20 cellular contexts compared by ENCODE assay signal in the genomic region with DNA sequence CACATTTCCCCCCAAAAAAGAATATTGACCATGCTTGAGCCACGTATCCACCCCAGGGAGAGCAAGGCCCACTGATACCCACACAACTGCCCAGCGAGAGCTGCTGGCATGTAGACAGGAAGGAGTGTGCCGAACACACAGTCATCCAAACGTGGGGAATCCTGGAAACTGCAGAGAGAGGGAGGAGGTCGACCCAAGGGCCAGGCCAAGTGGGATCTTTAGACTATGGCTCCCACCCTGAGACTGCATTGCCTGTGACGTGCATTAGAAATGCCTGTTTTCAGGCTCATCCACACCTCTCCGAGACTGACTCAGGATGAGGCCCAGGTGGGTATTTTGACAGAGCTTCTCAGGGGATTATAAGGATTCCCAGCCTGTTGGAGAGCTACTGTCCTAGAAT. TPM values are rescaled to one million over a fixed set of nuclear protein-coding genes. Genes with fewer than 3 reads are reported as not detected.
DNase-seq lines count a peak whose midpoint lies in the region; ATAC-seq and TF ChIP-seq lines count a peak whose summit lies in the region.
"Had no signal": no experiment of that assay in that cellular context is flagged by ENCODE, and none has a peak within 500 bp of the region (broad histone marks: within the 10 kb centered on the region; RNA-seq: fewer than 3 reads in every experiment).

No MANE protein-coding gene starts in this region.

- H4K20me1 ChIP-seq in OCI-LY7 (ENCODE audit: insufficient read depth, low read length): no peaks in the 10 kb centered on the region

- no peak for TF ChIP-seq CTCF in HEK293 (tag by site-specific recombination; IDR thresholded peaks at IDR 0.05)
- TF ChIP-seq CTCF in OCI-LY7 (conservative IDR thresholded peaks at IDR 0.05; ENCODE audit: low read length): no peak

- no peaks in the 10 kb centered on the region for H3K9me3 ChIP-seq in CD4-positive, alpha-beta memory T cell (ENCODE audit: control insufficient read depth in 1 of 2, low read length in 2 of 2)
- H3K9me3 ChIP-seq in HEK293 (ENCODE audit: control insufficient read depth, insufficient read depth, low read depth, low read length) (no peaks in the 10 kb centered on the region), OCI-LY7 (ENCODE audit: low read length) (no peaks in the 10 kb centered on the region)
- H3K9me3 ChIP-seq: BE2C, Caco-2, HAP-1, SJCRH30 had no signal

- H3K27me3 Mint-ChIP-seq in CD4-positive, alpha-beta memory T cell: no peaks in the 10 kb centered on the region
- no peaks in the 10 kb centered on the region for H3K27me3 Mint-ChIP-seq in central memory CD8-positive, alpha-beta T cell
- no peaks in the 10 kb centered on the region for H3K27me3 Mint-ChIP-seq in naive thymus-derived CD8-positive, alpha-beta T cell

- no peak overlapping the region for H3K27ac ChIP-seq in CD4-positive, alpha-beta memory T cell (ENCODE audit: low read depth, low read length)
- H3K27ac ChIP-seq in HEK293 (ENCODE audit: extremely low read depth, low read depth, low read length) (no peak overlapping the region), OCI-LY7 (ENCODE audit: low read depth, low read length, poor library complexity, severe bottlenecking) (no peak overlapping the region)
- H3K27ac ChIP-seq: KMS-11, SJCRH30 had no signal

- no TSS peak for BruUV-seq in OCI-LY7 (replicated peaks; lab: Mats Ljungman, UMichigan)

- H3K4me1 Mint-ChIP-seq in CD4-positive, alpha-beta memory T cell: peaks cover 3 to 27% (median 7%) of the 10 kb centered on the region in 4 donors
- peaks cover 6% of the 10 kb centered on the region for H3K4me1 Mint-ChIP-seq in central memory CD8-positive, alpha-beta T cell
- H3K4me1 Mint-ChIP-seq in naive thymus-derived CD8-positive, alpha-beta T cell: peaks cover 5 to 36% (median 23%) of the 10 kb centered on the region in 4 donors

- no peak for ATAC-seq in central memory CD8-positive, alpha-beta T cell (replicated peaks; ENCODE audit: extremely low read depth, poor library complexity, severe bottlenecking)
- ATAC-seq in naive thymus-derived CD8-positive, alpha-beta T cell: no peak
- ATAC-seq in GM21423 (IDR thresholded peaks at IDR 0.05; ENCODE audit: unreplicated experiment): no peak
- ATAC-seq: GM12878 had no signal

- POLR2A ChIA-PET in CD4-positive, alpha-beta memory T cell (lab: Charles Lee; ENCODE audit: partially characterized antibody): interaction anchor here (1.0 kb wide), 1 partner anchor 61 kb away, joined by 3 read pairs; a partner anchor contains a TSS
- POLR2A ChIA-PET in HEK293 (lab: Yijun Ruan, JAX) (no interaction called here), OCI-LY7 (lab: Charles Lee) (no interaction called here)
- POLR2A ChIA-PET in naive thymus-derived CD8-positive, alpha-beta T cell (lab: Charles Lee): no interaction called here

- H3K27me3 ChIP-seq in CD4-positive, alpha-beta memory T cell (ENCODE audit: insufficient read depth, low read length): no peaks in the 10 kb centered on the region
- H3K27me3 ChIP-seq in H7 (ENCODE audit: control insufficient read depth, insufficient read depth, low read length): no peaks in the 10 kb centered on the region; the same call in 1 of the 2 replicates
- H3K27me3 ChIP-seq: BE2C had no signal

- DNase-seq in CD4-positive, alpha-beta memory T cell: no peak
- DNase-seq in central memory CD8-positive, alpha-beta T cell (ENCODE audit: low spot score in 2 of 2): no peak
- DNase-seq in naive thymus-derived CD8-positive, alpha-beta T cell: no peak
- DNase-seq in OCI-LY7 (ENCODE audit: low spot score) (no peak), H7 (no peak)
- DNase-seq: BE2C, Caco-2, DND-41, IMR-90, NCI-H1105, NCI-H2029 treated with DMSO at 0.1 percent for 48 hours, NCI-H345, NCI-H774, OCI-M1, SJCRH30 had no signal

- H3K9me2 ChIP-seq in OCI-LY7 (ENCODE audit: insufficient read depth, low read length): no peaks in the 10 kb centered on the region

- H2AFZ ChIP-seq in OCI-LY7 (ENCODE audit: low read length): no peak overlapping the region

- H3K36me3 ChIP-seq in CD4-positive, alpha-beta memory T cell (ENCODE audit: insufficient read depth, low read length): peaks cover 63% of the 10 kb centered on the region
- H3K36me3 ChIP-seq in HEK293 (ENCODE audit: control insufficient read depth in 2 of 2, insufficient read depth in 1 of 2, low read length in 2 of 2) (peaks cover 0 to 51% of the 10 kb centered on the region in 2 experiments; a peak in 2 of 3 replicates), OCI-LY7 (ENCODE audit: insufficient read depth, low read length) (peaks cover 5% of the 10 kb centered on the region), H7 (replicated peaks; ENCODE audit: control insufficient read depth, insufficient read depth, low read length) (no peaks in the 10 kb centered on the region)
- H3K36me3 ChIP-seq: BE2C, HAP-1, SJCRH30 had no signal

- peaks cover 4% of the 10 kb centered on the region for H3K4me1 ChIP-seq in CD4-positive, alpha-beta memory T cell (ENCODE audit: insufficient read depth, low read length)
- H3K4me1 ChIP-seq in HEK293 (ENCODE audit: control insufficient read depth, insufficient read depth, low read length) (peaks cover 2% of the 10 kb centered on the region; the same call in 1 of the 2 replicates), OCI-LY7 (ENCODE audit: insufficient read depth, low read length, poor library complexity, severe bottlenecking) (no peaks in the 10 kb centered on the region)
- H3K4me1 ChIP-seq: BE2C, Caco-2, SJCRH30 had no signal

- H3K4me3 ChIP-seq in CD4-positive, alpha-beta memory T cell (ENCODE audit: low read length in 2 of 2): no peak overlapping the region
- H3K4me3 ChIP-seq in HEK293 (ENCODE audit: low read depth, low read length): no peak overlapping the region
- H3K4me3 ChIP-seq in OCI-LY7 (ENCODE audit: low read depth, low read length, poor library complexity, severe bottlenecking): no peak overlapping the region
- no peak overlapping the region for H3K4me3 ChIP-seq in H7 (ENCODE audit: insufficient read depth, low read depth, low read length)
- H3K4me3 ChIP-seq: GM12878, HAP-1, SJCRH30 had no signal

- peak overlapping the region in 4 of 7 donors; percentile 53 to 77 (median 74) for H3K27ac Mint-ChIP-seq in CD4-positive, alpha-beta memory T cell
- H3K27ac Mint-ChIP-seq in central memory CD8-positive, alpha-beta T cell (ENCODE audit: low read depth): peak overlapping the region; percentile 29
- peak overlapping the region in 7 of 10 donors; percentile 32 to 77 (median 67) for H3K27ac Mint-ChIP-seq in naive thymus-derived CD8-positive, alpha-beta T cell

- H3K4me3 Mint-ChIP-seq in CD4-positive, alpha-beta memory T cell: no peak overlapping the region
- no peak overlapping the region for H3K4me3 Mint-ChIP-seq in central memory CD8-positive, alpha-beta T cell
- H3K4me3 Mint-ChIP-seq in naive thymus-derived CD8-positive, alpha-beta T cell: no peak overlapping the region

- CTCF ChIA-PET in CD4-positive, alpha-beta memory T cell (lab: Charles Lee; ENCODE audit: partially characterized antibody): interaction anchor here (2.0 kb wide), 1 partner anchor 48 kb away, joined by 8 read pairs; no protein-coding TSS in a partner anchor
- CTCF ChIA-PET in HEK293 (lab: Yijun Ruan, JAX): no interaction called here
- CTCF ChIA-PET in OCI-LY7 (lab: Charles Lee; ENCODE audit: unreplicated experiment): no interaction called here

- no peaks in the 10 kb centered on the region for H3K9me3 Mint-ChIP-seq in CD4-positive, alpha-beta memory T cell
- no peaks in the 10 kb centered on the region for H3K9me3 Mint-ChIP-seq in central memory CD8-positive, alpha-beta T cell
- H3K9me3 Mint-ChIP-seq in naive thymus-derived CD8-positive, alpha-beta T cell: no peaks in the 10 kb centered on the region

- no peak overlapping the region for H3K4me2 ChIP-seq in OCI-LY7 (ENCODE audit: low read length)
- H3K4me2 ChIP-seq: KMS-11 had no signal

- H3K79me2 ChIP-seq in OCI-LY7 (ENCODE audit: insufficient read depth, low read depth, low read length): no peaks in the 10 kb centered on the region

- H3K36me3 Mint-ChIP-seq in CD4-positive, alpha-beta memory T cell: peaks cover 44 to 57% of the 10 kb centered on the region in 2 donors
- H3K36me3 Mint-ChIP-seq in central memory CD8-positive, alpha-beta T cell (ENCODE audit: insufficient read depth): peaks cover 16% of the 10 kb centered on the region
- peaks cover 13 to 79% (median 23%) of the 10 kb centered on the region in 3 donors for H3K36me3 Mint-ChIP-seq in naive thymus-derived CD8-positive, alpha-beta T cell

- intact Hi-C loops in CD4-positive, alpha-beta memory T cell (cut with micrococcal nuclease): no loop called here
- intact Hi-C loops in OCI-LY7 (cut with micrococcal nuclease; ENCODE audit: unreplicated experiment): no loop called here

TF ChIP-seq in HEK293, 187 proteins besides CTCF, POLR2A, EP300 and RAD21 (continues in another document):
- TF ChIP-seq ZNF423 (tag by site-specific recombination; IDR thresholded peaks at IDR 0.05) (no peak), ZFP37 (tag by site-specific recombination; IDR thresholded peaks at IDR 0.05) (no peak), YY2 (tag by site-specific recombination; IDR thresholded peaks at IDR 0.05) (no peak)

RNA-seq across cellular contexts. Expression of a gene that starts 25.9 kb away (rescaled TPM):
- total RNA-seq in CD4-positive, alpha-beta memory T cell: 10 to 100 TPM; 52.8 to 53.2 TPM
- polyA plus RNA-seq in CD4-positive, alpha-beta memory T cell: 10 to 100 TPM; 74.5 to 88.6 TPM
- 10 to 100 TPM; 58.3 to 59.3 TPM for total RNA-seq in naive thymus-derived CD8-positive, alpha-beta T cell
- 10 to 100 TPM; 57.5 to 90.4 (median 89.5) TPM for polyA plus RNA-seq in naive thymus-derived CD8-positive, alpha-beta T cell
- 6.7 and 11.7 TPM in 2 replicates for total RNA-seq in OCI-LY7 (2014; rRNA removed; shearing (Covaris generic))
- total RNA-seq in OCI-LY7 (2022): 25.3 and 26.8 TPM in 2 replicates
- total RNA-seq in H7 (2014; rRNA removed; shearing (Covaris generic)): 8.9 and 21.9 TPM in 2 replicates
- total RNA-seq: SJCRH30 had no signal

RNA-seq across cellular contexts. Expression of a gene that starts 27.9 kb away (rescaled TPM):
- 1 to 10 TPM; 4.2 to 4.9 TPM for total RNA-seq in CD4-positive, alpha-beta memory T cell
- 1 to 10 TPM; 3.1 to 3.5 TPM for polyA plus RNA-seq in CD4-positive, alpha-beta memory T cell
- 1 to 10 TPM; 5.5 to 5.9 TPM for total RNA-seq in naive thymus-derived CD8-positive, alpha-beta T cell
- polyA plus RNA-seq in naive thymus-derived CD8-positive, alpha-beta T cell: 1 to 10 TPM; 4.1 to 6.8 (median 6.1) TPM
- total RNA-seq in OCI-LY7 (2014; rRNA removed; shearing (Covaris generic)): 5.1 and 5.3 TPM in 2 replicates
- 9.6 and 10.1 TPM in 2 replicates for total RNA-seq in OCI-LY7 (2022)
- total RNA-seq in H7 (2014; rRNA removed; shearing (Covaris generic)): 13.8 and 18.7 TPM in 2 replicates
- total RNA-seq: SJCRH30 had no signal
